ENCODE assay signal across 17 cellular contexts in genomic region chr20:49074521-49074920, GRCh38.
"Had no signal": no experiment of that assay in that cellular context is flagged by ENCODE, and none has a peak within 500 bp of the region (broad histone marks: within the 10 kb centered on the region; RNA-seq: fewer than 3 reads in every experiment).

No MANE protein-coding gene starts in this region.

- ATAC-seq: activated naive CD8-positive, alpha-beta T cell treated with anti-CD3 and anti-CD28 coated beads, Interleukin-2, amount 50 U/mL, for 24 hours; left lobe of liver; stimulated activated naive B cell treated with anti-CD40 and anti-IgM and Interleukin-4, amounts not matched to agents 10 μg/mL and 1 μg/mL and 100 μg/mL, for 72 hours had no signal

- H3K4me3 Mint-ChIP-seq: activated naive CD8-positive, alpha-beta T cell treated with anti-CD3 and anti-CD28 coated beads, Interleukin-2, amount 50 U/mL, for 24 hours; mesothelial cell of epicardium; stimulated activated naive B cell treated with anti-CD40 and anti-IgM and Interleukin-4, amounts not matched to agents 10 μg/mL and 1 μg/mL and 100 μg/mL, for 72 hours had no signal

- H3K27me3 Mint-ChIP-seq: activated naive CD8-positive, alpha-beta T cell treated with anti-CD3 and anti-CD28 coated beads, Interleukin-2, amount 50 U/mL, for 24 hours; stimulated activated naive B cell treated with anti-CD40 and anti-IgM and Interleukin-4, amounts not matched to agents 10 μg/mL and 1 μg/mL and 100 μg/mL, for 72 hours had no signal

- H3K27ac Mint-ChIP-seq: activated naive CD8-positive, alpha-beta T cell treated with anti-CD3 and anti-CD28 coated beads, Interleukin-2, amount 50 U/mL, for 24 hours; mesothelial cell of epicardium; stimulated activated naive B cell treated with anti-CD40 and anti-IgM and Interleukin-4, amounts not matched to agents 10 μg/mL and 1 μg/mL and 100 μg/mL, for 72 hours had no signal

- DNase-seq: activated CD4-positive, CD25-positive, alpha-beta regulatory T cell treated with anti-CD3 and anti-CD28 coated beads, Interleukin-2, amount 50 U/mL, for 72 hours; activated gamma-delta T cell; activated naive CD8-positive, alpha-beta T cell treated with anti-CD3 and anti-CD28 coated beads, Interleukin-2, amount 50 U/mL, for 24 hours; aorta; cerebellar nuclear complex; cortex of kidney; kidney; occipital lobe; posterior cingulate gyrus; retina; spleen; stimulated activated CD4-positive, alpha-beta T cell treated with anti-CD3 and anti-CD28 coated beads, Interleukin-4, amount 100 ng/mL, for 4 hours; stimulated activated naive B cell treated with anti-CD40 and anti-IgM and Interleukin-4, amounts not matched to agents 10 μg/mL and 1 μg/mL and 100 μg/mL, for 72 hours; T-helper 2 cell; thyroid gland had no signal

- H3K4me1 Mint-ChIP-seq: activated naive CD8-positive, alpha-beta T cell treated with anti-CD3 and anti-CD28 coated beads, Interleukin-2, amount 50 U/mL, for 24 hours; mesothelial cell of epicardium had no signal

- H3K9me3 Mint-ChIP-seq: activated naive CD8-positive, alpha-beta T cell treated with anti-CD3 and anti-CD28 coated beads, Interleukin-2, amount 50 U/mL, for 24 hours; mesothelial cell of epicardium; stimulated activated naive B cell treated with anti-CD40 and anti-IgM and Interleukin-4, amounts not matched to agents 10 μg/mL and 1 μg/mL and 100 μg/mL, for 72 hours had no signal

- H3K9me3 ChIP-seq: spleen, thyroid gland had no signal
